Comparison of ENCODE assay signal across 28 cellular contexts in the genomic region with DNA sequence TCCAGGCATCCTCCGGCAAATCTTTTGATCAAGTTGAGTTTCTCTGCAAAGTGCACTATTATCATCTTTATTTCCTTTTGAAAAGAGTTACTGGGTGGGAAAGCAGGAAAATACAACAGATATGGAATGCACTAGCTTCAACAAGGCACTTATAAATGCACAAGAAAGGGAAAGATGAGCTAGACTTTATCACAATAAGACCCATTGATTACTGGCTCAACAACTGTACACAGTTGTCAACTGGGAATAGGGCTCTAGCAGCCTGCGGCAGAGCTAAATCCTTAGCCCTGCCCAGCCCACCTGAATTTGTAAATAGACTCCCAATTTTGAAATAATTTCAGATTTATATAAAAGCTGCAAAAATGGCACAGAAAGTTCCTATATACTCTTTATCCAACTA.
"Had no signal": no experiment of that assay in that cellular context is flagged by ENCODE, and none has a peak within 500 bp of the region (broad histone marks: within the 10 kb centered on the region; RNA-seq: fewer than 3 reads in every experiment).

No MANE protein-coding gene starts in this region.

- ATAC-seq: activated naive CD4-positive, alpha-beta T cell treated with anti-CD3 and anti-CD28 coated beads, Interleukin-2, amount 50 U/mL, for 72 hours; activated T-cell treated with anti-CD3 and anti-CD28 coated beads, Interleukin-2, amount 50 U/mL, for 72 hours; body of pancreas; effector memory CD8-positive, alpha-beta T cell; gastroesophageal sphincter; T-helper 17 cell had no signal

- DNase-seq: activated CD4-positive, alpha-beta memory T cell treated with anti-CD3 and anti-CD28 coated beads, Interleukin-2, amount 10 ng/mL, durations not matched to agents 7 days and 5 days; activated CD4-positive, alpha-beta T cell treated with anti-CD3 and anti-CD28 coated beads for 1 hour; activated CD4-positive, alpha-beta T cell treated with anti-CD3 and anti-CD28 coated beads for 4 hours; activated CD4-positive, alpha-beta T cell treated with anti-CD3 and anti-CD28 coated beads, Interleukin-2, amount 10 ng/mL, durations not matched to agents 7 days and 5 days; activated CD4-positive, alpha-beta T cell treated with anti-CD3 and anti-CD28 coated beads, Interleukin-2, amount 50 U/mL, for 4 hours; activated CD8-positive, alpha-beta memory T cell treated with anti-CD3 and anti-CD28 coated beads, Interleukin-2, amount 50 U/mL, for 48 hours; activated gamma-delta T cell; activated naive CD4-positive, alpha-beta T cell; activated naive CD4-positive, alpha-beta T cell treated with anti-CD3 and anti-CD28 coated beads, Interleukin-2, amount 10 ng/mL, durations not matched to agents 7 days and 5 days; activated naive CD8-positive, alpha-beta T cell treated with anti-CD3 and anti-CD28 coated beads, Interleukin-2, amount 10 ng/mL, durations not matched to agents 7 days and 5 days; activated T-cell treated with anti-CD3 and anti-CD28 coated beads for 4 hours; activated T-cell treated with anti-CD3 and anti-CD28 coated beads, Interleukin-2, amount 50 U/mL, for 24 hours; activated T-cell treated with anti-CD3 and anti-CD28 coated beads, Interleukin-2, amount 50 U/mL, for 72 hours; aorta; body of pancreas; central memory CD4-positive, alpha-beta T cell; cerebellar nuclear complex; effector CD4-positive, alpha-beta T cell; effector memory CD8-positive, alpha-beta T cell; erythroblast; foreskin melanocyte; head of caudate nucleus; T-helper 1 cell; T-helper 17 cell had no signal

- H3K27me3 ChIP-seq: body of pancreas had no signal

- H3K27ac ChIP-seq: body of pancreas, coronary artery, esophagus muscularis mucosa, gastroesophageal sphincter had no signal

- H3K4me3 ChIP-seq: body of pancreas, coronary artery, esophagus muscularis mucosa, gastroesophageal sphincter had no signal
